In the genomic region with DNA sequence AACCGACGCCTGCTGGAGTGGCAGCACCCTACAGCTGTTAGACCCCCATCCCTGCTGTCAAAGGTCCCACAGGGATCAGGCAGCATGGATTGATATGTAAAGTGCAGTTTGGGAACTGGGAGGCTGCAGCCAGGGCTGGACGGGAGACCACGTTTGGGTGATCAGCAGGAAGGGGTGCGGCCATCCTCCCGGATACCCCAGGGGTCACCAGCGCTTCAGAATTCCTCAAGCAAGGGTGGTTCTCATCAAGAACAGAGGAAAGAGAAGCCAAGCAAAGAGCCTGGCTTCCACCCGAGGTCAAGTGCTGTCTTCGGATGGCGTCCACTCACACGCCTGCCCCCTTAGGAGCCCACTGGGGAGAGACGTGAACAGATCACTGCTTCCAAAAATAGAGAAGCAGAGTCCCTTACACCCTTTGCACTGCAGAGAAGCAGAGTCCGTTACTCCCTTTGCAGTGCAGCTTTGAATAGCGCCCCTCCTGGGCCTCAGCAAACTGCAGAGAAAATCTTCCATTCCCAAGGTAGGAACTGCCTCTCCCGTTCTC, we compare ENCODE assay signal across 13 cellular contexts. TPM values are rescaled to one million over a fixed set of nuclear protein-coding genes. Genes with fewer than 3 reads are reported as not detected.
DNase-seq lines count a peak whose midpoint lies in the region; ATAC-seq and TF ChIP-seq lines count a peak whose summit lies in the region.
"Had no signal": no experiment of that assay in that cellular context is flagged by ENCODE, and none has a peak within 500 bp of the region (broad histone marks: within the 10 kb centered on the region; RNA-seq: fewer than 3 reads in every experiment).

No MANE protein-coding gene starts in this region.

- no peaks in the 10 kb centered on the region for H3K9me3 Mint-ChIP-seq in brain
- H3K9me3 Mint-ChIP-seq in stimulated activated naive B cell treated with anti-CD40 and anti-IgM and Interleukin-4, amounts not matched to agents 10 μg/mL and 1 μg/mL and 100 μg/mL, for 72 hours: no peaks in the 10 kb centered on the region
- H3K9me3 Mint-ChIP-seq in activated CD4-positive, alpha-beta T cell treated with anti-CD3 and anti-CD28 coated beads, Interleukin-2, amount 10 ng/mL, durations not matched to agents 7 days and 5 days: no peaks in the 10 kb centered on the region
- H3K9me3 Mint-ChIP-seq in activated CD8-positive, alpha-beta memory T cell treated with anti-CD3 and anti-CD28 coated beads, Interleukin-2, amount 10 ng/mL, durations not matched to agents 7 days and 5 days (ENCODE audit: low read depth): no peaks in the 10 kb centered on the region

- peaks cover 21% of the 10 kb centered on the region for H3K4me1 ChIP-seq in right cardiac atrium (ENCODE audit: control insufficient read depth, insufficient read depth, low read length)

- H3K4me3 ChIP-seq in HFF-Myc (replicated peaks; ENCODE audit: low read depth, low read length) (no peak overlapping the region), right cardiac atrium (ENCODE audit: low read length) (no peak overlapping the region)

- no peak overlapping the region for H3K4me3 Mint-ChIP-seq in brain
- no peak overlapping the region for H3K4me3 Mint-ChIP-seq in stimulated activated naive B cell treated with anti-CD40 and anti-IgM and Interleukin-4, amounts not matched to agents 10 μg/mL and 1 μg/mL and 100 μg/mL, for 72 hours
- no peak overlapping the region for H3K4me3 Mint-ChIP-seq in activated CD4-positive, alpha-beta T cell treated with anti-CD3 and anti-CD28 coated beads, Interleukin-2, amount 10 ng/mL, durations not matched to agents 7 days and 5 days
- H3K4me3 Mint-ChIP-seq in activated CD8-positive, alpha-beta memory T cell treated with anti-CD3 and anti-CD28 coated beads, Interleukin-2, amount 10 ng/mL, durations not matched to agents 7 days and 5 days: no peak overlapping the region

- H3K27me3 Mint-ChIP-seq in brain: peaks cover 2% of the 10 kb centered on the region
- H3K27me3 Mint-ChIP-seq in stimulated activated naive B cell treated with anti-CD40 and anti-IgM and Interleukin-4, amounts not matched to agents 10 μg/mL and 1 μg/mL and 100 μg/mL, for 72 hours: no peaks in the 10 kb centered on the region
- no peaks in the 10 kb centered on the region for H3K27me3 Mint-ChIP-seq in activated CD4-positive, alpha-beta T cell treated with anti-CD3 and anti-CD28 coated beads, Interleukin-2, amount 10 ng/mL, durations not matched to agents 7 days and 5 days
- H3K27me3 Mint-ChIP-seq in activated CD8-positive, alpha-beta memory T cell treated with anti-CD3 and anti-CD28 coated beads, Interleukin-2, amount 10 ng/mL, durations not matched to agents 7 days and 5 days: no peaks in the 10 kb centered on the region

- intact Hi-C loops in right cardiac atrium (cut with DNase I): no loop called here

- 40% methylated on average over 15 of the region's 15 CpGs for WGBS in right cardiac atrium

- TF ChIP-seq CTCF in HFF-Myc (IDR thresholded peaks at IDR 0.05; ENCODE audit: low read depth, low read length, missing control alignments) (peak; percentile 3), brain (conservative IDR thresholded peaks at IDR 0.05) (peak in 1 of 2 experiments; percentile 36)

- CTCF ChIA-PET in activated CD4-positive, alpha-beta T cell treated with anti-CD3 and anti-CD28 coated beads, Interleukin-2, amount 10 ng/mL, durations not matched to agents 7 days and 5 days (lab: Charles Lee): interaction anchor here (2.2 kb wide), 1 partner anchor 12 kb away, joined by 5 read pairs; no protein-coding TSS in a partner anchor
- CTCF ChIA-PET in activated CD8-positive, alpha-beta memory T cell treated with anti-CD3 and anti-CD28 coated beads, Interleukin-2, amount 10 ng/mL, durations not matched to agents 7 days and 5 days (lab: Charles Lee): no interaction called here

- peak overlapping the region in 3 of 5 experiments; percentile 27 to 65 (median 31) for H3K27ac Mint-ChIP-seq in brain
- H3K27ac Mint-ChIP-seq in stimulated activated naive B cell treated with anti-CD40 and anti-IgM and Interleukin-4, amounts not matched to agents 10 μg/mL and 1 μg/mL and 100 μg/mL, for 72 hours: peak overlapping the region; percentile 51
- no peak overlapping the region for H3K27ac Mint-ChIP-seq in activated CD4-positive, alpha-beta T cell treated with anti-CD3 and anti-CD28 coated beads, Interleukin-2, amount 10 ng/mL, durations not matched to agents 7 days and 5 days
- H3K27ac Mint-ChIP-seq in activated CD8-positive, alpha-beta memory T cell treated with anti-CD3 and anti-CD28 coated beads, Interleukin-2, amount 10 ng/mL, durations not matched to agents 7 days and 5 days: no peak overlapping the region

- H3K27ac ChIP-seq in right cardiac atrium (ENCODE audit: low read length): peak overlapping the region; percentile 69

- peaks cover 14% of the 10 kb centered on the region for H3K36me3 Mint-ChIP-seq in brain
- peaks cover 17 to 27% of the 10 kb centered on the region in 2 donors for H3K36me3 Mint-ChIP-seq in stimulated activated naive B cell treated with anti-CD40 and anti-IgM and Interleukin-4, amounts not matched to agents 10 μg/mL and 1 μg/mL and 100 μg/mL, for 72 hours
- peaks cover 5% of the 10 kb centered on the region for H3K36me3 Mint-ChIP-seq in activated CD4-positive, alpha-beta T cell treated with anti-CD3 and anti-CD28 coated beads, Interleukin-2, amount 10 ng/mL, durations not matched to agents 7 days and 5 days (ENCODE audit: low read depth)
- H3K36me3 Mint-ChIP-seq in activated CD8-positive, alpha-beta memory T cell treated with anti-CD3 and anti-CD28 coated beads, Interleukin-2, amount 10 ng/mL, durations not matched to agents 7 days and 5 days: peaks cover 4% of the 10 kb centered on the region

- H3K9me3 ChIP-seq in right cardiac atrium (ENCODE audit: control insufficient read depth, low read length): no peaks in the 10 kb centered on the region

- no peak for DNase-seq in HFF-Myc (ENCODE audit: extremely low read depth, low read depth)
- peak; percentile 37 to 78 (median 67) for DNase-seq in right cardiac atrium
- no peak for DNase-seq in stimulated activated naive B cell treated with anti-CD40 and anti-IgM and Interleukin-4, amounts not matched to agents 10 μg/mL and 1 μg/mL and 100 μg/mL, for 72 hours
- no peak for DNase-seq in SK-N-DZ (ENCODE audit: low spot score)
- no peak for DNase-seq in activated CD8-positive, alpha-beta memory T cell treated with anti-CD3 and anti-CD28 coated beads for 24 hours
- no peak for DNase-seq in activated CD4-positive, alpha-beta T cell treated with anti-CD3 and anti-CD28 coated beads, Interleukin-2, amount 10 ng/mL, durations not matched to agents 7 days and 5 days
- DNase-seq in activated CD8-positive, alpha-beta memory T cell treated with anti-CD3 and anti-CD28 coated beads, Interleukin-2, amount 10 ng/mL, durations not matched to agents 7 days and 5 days: no peak
- DNase-seq: activated CD4-positive, CD25-positive, alpha-beta regulatory T cell treated with anti-CD3 and anti-CD28 coated beads, Interleukin-2, amount 50 U/mL, for 72 hours; activated T-cell treated with anti-CD3 and anti-CD28 coated beads, Interleukin-2, amount 50 U/mL, for 48 hours; aorta; C1 segment of cervical spinal cord; OCI-M1 had no signal

- POLR2A ChIA-PET in activated CD4-positive, alpha-beta T cell treated with anti-CD3 and anti-CD28 coated beads, Interleukin-2, amount 10 ng/mL, durations not matched to agents 7 days and 5 days (lab: Charles Lee): no interaction called here

- ATAC-seq in right cardiac atrium: peak; percentile 23 to 51
- ATAC-seq in stimulated activated naive B cell treated with anti-CD40 and anti-IgM and Interleukin-4, amounts not matched to agents 10 μg/mL and 1 μg/mL and 100 μg/mL, for 72 hours (replicated peaks): no peak
- no peak for ATAC-seq in activated CD8-positive, alpha-beta memory T cell treated with anti-CD3 and anti-CD28 coated beads, Interleukin-2, amount 10 ng/mL, durations not matched to agents 7 days and 5 days

- H3K4me1 Mint-ChIP-seq in brain: peaks cover 22% of the 10 kb centered on the region
- peaks cover 28 to 38% of the 10 kb centered on the region in 2 donors for H3K4me1 Mint-ChIP-seq in stimulated activated naive B cell treated with anti-CD40 and anti-IgM and Interleukin-4, amounts not matched to agents 10 μg/mL and 1 μg/mL and 100 μg/mL, for 72 hours
- peaks cover 21% of the 10 kb centered on the region for H3K4me1 Mint-ChIP-seq in activated CD4-positive, alpha-beta T cell treated with anti-CD3 and anti-CD28 coated beads, Interleukin-2, amount 10 ng/mL, durations not matched to agents 7 days and 5 days
- H3K4me1 Mint-ChIP-seq in activated CD8-positive, alpha-beta memory T cell treated with anti-CD3 and anti-CD28 coated beads, Interleukin-2, amount 10 ng/mL, durations not matched to agents 7 days and 5 days: peaks cover 16% of the 10 kb centered on the region

- H3K27me3 ChIP-seq in right cardiac atrium (ENCODE audit: control insufficient read depth, insufficient read depth): no peaks in the 10 kb centered on the region

RNA-seq across cellular contexts. Expression of gene DHRS12, which starts 35.5 kb away (rescaled TPM):
- polyA plus RNA-seq in brain (ENCODE audit: insufficient read depth, low read depth, low replicate concordance): 18.6 TPM
- total RNA-seq in right cardiac atrium: 10 to 100 TPM; 11.1 to 13.6 (median 12.2) TPM
- polyA plus RNA-seq in right cardiac atrium: 16.5 TPM
- 5.4 and 17.8 TPM in 2 replicates for polyA plus RNA-seq in SK-N-DZ (2014; cell fraction: cytosol; rRNA removed)
- polyA plus RNA-seq in SK-N-DZ (2014; cell fraction: nucleus; rRNA removed): 3.5 and 4.6 TPM in 2 replicates
- 1 to 10 TPM; 9.5 to 9.7 TPM for total RNA-seq in activated CD4-positive, alpha-beta T cell treated with anti-CD3 and anti-CD28 coated beads, Interleukin-2, amount 10 ng/mL, durations not matched to agents 7 days and 5 days
- total RNA-seq in activated CD8-positive, alpha-beta memory T cell treated with anti-CD3 and anti-CD28 coated beads, Interleukin-2, amount 10 ng/mL, durations not matched to agents 7 days and 5 days: 1 to 10 TPM; 6.0 to 6.6 TPM

Comparison
In these comparisons a context has a peak if more than half of its experiments do, and no peak if none do; other contexts are left out.
1. DNase-seq: peak in right cardiac atrium (3 of 3); none in HFF-Myc (single experiment), stimulated activated naive B cell treated with anti-CD40 and anti-IgM and Interleukin-4, amounts not matched to agents 10 μg/mL and 1 μg/mL and 100 μg/mL, for 72 hours (single experiment), SK-N-DZ (single experiment), activated CD8-positive, alpha-beta memory T cell treated with anti-CD3 and anti-CD28 coated beads for 24 hours (single experiment), activated CD4-positive, alpha-beta T cell treated with anti-CD3 and anti-CD28 coated beads, Interleukin-2, amount 10 ng/mL, durations not matched to agents 7 days and 5 days (single experiment) and activated CD8-positive, alpha-beta memory T cell treated with anti-CD3 and anti-CD28 coated beads, Interleukin-2, amount 10 ng/mL, durations not matched to agents 7 days and 5 days (single experiment).
2. H3K27ac Mint-ChIP-seq: peak in brain (3 of 5) and stimulated activated naive B cell treated with anti-CD40 and anti-IgM and Interleukin-4, amounts not matched to agents 10 μg/mL and 1 μg/mL and 100 μg/mL, for 72 hours (single experiment); none in activated CD4-positive, alpha-beta T cell treated with anti-CD3 and anti-CD28 coated beads, Interleukin-2, amount 10 ng/mL, durations not matched to agents 7 days and 5 days (single experiment) and activated CD8-positive, alpha-beta memory T cell treated with anti-CD3 and anti-CD28 coated beads, Interleukin-2, amount 10 ng/mL, durations not matched to agents 7 days and 5 days (single experiment).
3. ATAC-seq: peak in right cardiac atrium (2 of 2); none in stimulated activated naive B cell treated with anti-CD40 and anti-IgM and Interleukin-4, amounts not matched to agents 10 μg/mL and 1 μg/mL and 100 μg/mL, for 72 hours (0 of 2) and activated CD8-positive, alpha-beta memory T cell treated with anti-CD3 and anti-CD28 coated beads, Interleukin-2, amount 10 ng/mL, durations not matched to agents 7 days and 5 days (single experiment).